ENCODE assay signal across 7 cellular contexts in genomic region chr1:112849967-112850641, GRCh38.
A peak's percentile ranks its signal among the peaks of the same experiment; 100 is the strongest.
DNase-seq lines count a peak whose midpoint lies in the region; ATAC-seq, FAIRE-seq and TF ChIP-seq lines count a peak whose summit lies in the region.

No MANE protein-coding gene starts in this region.

- H3K4me3 ChIP-seq in IMR-90 (ENCODE audit: insufficient read depth, low read depth, low read length) (peak overlapping the region; percentile 22), astrocyte (ENCODE audit: insufficient read depth, low read depth, low read length) (peak overlapping the region; percentile 58), kidney epithelial cell (ENCODE audit: low read depth, low read length) (peak overlapping the region; percentile 53), subcutaneous abdominal adipose tissue (ENCODE audit: low read depth in 1 of 5, low read length in 5 of 5) (peak overlapping the region in 4 of 5 donors; percentile 44 to 73 (median 66))

- H3K27me3 Mint-ChIP-seq in astrocyte (ENCODE audit: low read depth, unreplicated experiment) = peaks cover 5% of the 10 kb centered on the region

- no peak overlapping the region for H2AK5ac ChIP-seq in IMR-90 (ENCODE audit: low read depth, low read length)

- H3K14ac ChIP-seq in IMR-90 (replicated peaks; ENCODE audit: low read depth, low read length) = peak overlapping the region; percentile 21; the same call in 1 of the 2 replicates

- H2BK5ac ChIP-seq in IMR-90 (ENCODE audit: low read depth, low read length, poor library complexity, severe bottlenecking) = no peak overlapping the region

- H4K91ac ChIP-seq in IMR-90 (ENCODE audit: insufficient read depth, low read depth, low read length) = no peak overlapping the region

- BruUV-seq in IMR-90 (replicated peaks; lab: Mats Ljungman, UMichigan) = no TSS peak

- no peaks in the 10 kb centered on the region for H3K79me2 ChIP-seq in astrocyte (ENCODE audit: insufficient read depth, low read length)

- dilution Hi-C loops in IMR-90 (cut with HindIII; ENCODE audit: low sequenced_read_pairs, unreplicated experiment) = no loop called here

- H3K4me1 Mint-ChIP-seq in astrocyte (ENCODE audit: low read depth, unreplicated experiment) = no peaks in the 10 kb centered on the region

- H3K4ac ChIP-seq in IMR-90 (ENCODE audit: low read depth, low read length) = 0 out of 2 replicates have a peak overlapping the region, but pooled peaks have one; percentile 48

- H3K9me1 ChIP-seq in IMR-90 (ENCODE audit: insufficient read depth, low read length) = no peaks in the 10 kb centered on the region

- H3K27me3 ChIP-seq in IMR-90 (ENCODE audit: control insufficient read depth, insufficient read depth, low read length) (no peaks in the 10 kb centered on the region; the same call in 1 of the 2 replicates), astrocyte (ENCODE audit: insufficient read depth, low read length) (peaks cover 3% of the 10 kb centered on the region), kidney epithelial cell (ENCODE audit: control insufficient read depth, insufficient read depth, low read length) (no peaks in the 10 kb centered on the region), subcutaneous abdominal adipose tissue (ENCODE audit: control insufficient read depth in 5 of 5, insufficient read depth in 4 of 5, low read length in 5 of 5) (peaks cover 0 to 15% (median 8%) of the 10 kb centered on the region in 5 donors)

- no peak overlapping the region for H3K23ac ChIP-seq in IMR-90 (ENCODE audit: low read depth, low read length)

- peak overlapping the region; percentile 34 for H3K4me3 Mint-ChIP-seq in astrocyte (ENCODE audit: unreplicated experiment)

- ATAC-seq in IMR-90 (ENCODE audit: low read depth) = peak; percentile 52

- TF ChIP-seq RAD21 in IMR-90 (IDR thresholded peaks at IDR 0.05; ENCODE audit: low read length) = no peak

- H2AFZ ChIP-seq in IMR-90 (replicated peaks; ENCODE audit: low read length, poor library complexity) = peak overlapping the region; percentile 87
- H2AFZ ChIP-seq in astrocyte (ENCODE audit: low read depth, low read length) = peak overlapping the region; percentile 95

- no peaks in the 10 kb centered on the region for H3K79me1 ChIP-seq in IMR-90 (ENCODE audit: low read depth in 1 of 2, low read length in 2 of 2)

- FAIRE-seq in astrocyte (lab: Jason Lieb, UNC) = no peak

- H3K36me3 Mint-ChIP-seq in astrocyte (ENCODE audit: low read depth, unreplicated experiment) = no peaks in the 10 kb centered on the region

- H3K9me3 ChIP-seq in IMR-90 (ENCODE audit: control insufficient read depth, insufficient read depth, low read length) = no peaks in the 10 kb centered on the region
- H3K9me3 ChIP-seq in astrocyte (ENCODE audit: insufficient read depth, low read depth, low read length) = no peaks in the 10 kb centered on the region
- no peaks in the 10 kb centered on the region for H3K9me3 ChIP-seq in subcutaneous abdominal adipose tissue (ENCODE audit: control insufficient read depth in 5 of 5, low read length in 5 of 5)

- H3K4me2 ChIP-seq in IMR-90 (ENCODE audit: low read depth, low read length) (peak overlapping the region; percentile 86), astrocyte (ENCODE audit: low read length) (peak overlapping the region; percentile 95)

- H3K9me3 Mint-ChIP-seq in astrocyte (ENCODE audit: unreplicated experiment) = no peaks in the 10 kb centered on the region

- no peak for TF ChIP-seq POLR2A in IMR-90 (IDR thresholded peaks at IDR 0.05; ENCODE audit: low read depth, low read length)

- H2BK120ac ChIP-seq in IMR-90 (ENCODE audit: low read depth, low read length) = no peak overlapping the region

- no peak overlapping the region for H2BK20ac ChIP-seq in IMR-90 (ENCODE audit: low read depth, low read length)

- no peak overlapping the region for H3K27ac ChIP-seq in IMR-90 (ENCODE audit: insufficient read depth, low read length)
- no peak overlapping the region for H3K27ac ChIP-seq in astrocyte (ENCODE audit: low read depth, low read length)
- H3K27ac ChIP-seq in subcutaneous abdominal adipose tissue (ENCODE audit: low read depth, low read length) = no peak overlapping the region

- 6% methylated on average over 17 of the region's 41 CpGs; no CpG with 5 or more reads in 1 of the 2 experiments for WGBS in IMR-90 (ENCODE audit: extremely low coverage in 2 of 2, insufficient read length in 1 of 2), 2 experiments

- H3K9ac ChIP-seq in IMR-90 (ENCODE audit: low read depth, low read length) (no peak overlapping the region), astrocyte (ENCODE audit: low read length) (peak overlapping the region; percentile 63), subcutaneous abdominal adipose tissue (ENCODE audit: low read length in 5 of 5) (peak overlapping the region in 1 of 5 donors; percentile 51)

- H2AK9ac ChIP-seq in IMR-90 (replicated peaks; ENCODE audit: low read depth, low read length, poor library complexity) = peak overlapping the region; percentile 67

- H4K20me1 ChIP-seq in IMR-90 (ENCODE audit: insufficient read depth, low read length) (no peaks in the 10 kb centered on the region), astrocyte (ENCODE audit: insufficient read depth, low read length) (no peaks in the 10 kb centered on the region)

- H3K4me1 ChIP-seq in IMR-90 (ENCODE audit: control insufficient read depth, insufficient read depth, low read length) (no peaks in the 10 kb centered on the region), astrocyte (ENCODE audit: insufficient read depth, low read length) (peaks cover 9% of the 10 kb centered on the region), subcutaneous abdominal adipose tissue (ENCODE audit: control insufficient read depth in 5 of 5, insufficient read depth in 5 of 5, low read length in 5 of 5) (peaks cover 0 to 17% (median 13%) of the 10 kb centered on the region in 5 donors)

- DNase-seq in IMR-90 = no peak
- DNase-seq in astrocyte (ENCODE audit: low read depth) = no peak
- DNase-seq in kidney epithelial cell (ENCODE audit: low read depth) = no peak
- DNase-seq in NCI-H1694 treated with DMSO at 0.1 percent for 48 hours (lab: John Stamatoyannopoulos, UW) = no peak
- DNase-seq in KG1 (lab: John Stamatoyannopoulos, UW) = no peak
- DNase-seq in NCI-H748 treated with DMSO at 0.1 percent for 48 hours (lab: John Stamatoyannopoulos, UW) = no peak

- H4K5ac ChIP-seq in IMR-90 (ENCODE audit: low read depth, low read length) = no peak overlapping the region

- intact Hi-C loops in IMR-90 (cut with micrococcal nuclease) = no loop called here

- H3K36me3 ChIP-seq in IMR-90 (ENCODE audit: control insufficient read depth, insufficient read depth, low read length) = no peaks in the 10 kb centered on the region
- H3K36me3 ChIP-seq in astrocyte (ENCODE audit: insufficient read depth, low read length) = no peaks in the 10 kb centered on the region
- H3K36me3 ChIP-seq in kidney epithelial cell (ENCODE audit: control insufficient read depth, insufficient read depth, low read length) = no peaks in the 10 kb centered on the region
- no peaks in the 10 kb centered on the region for H3K36me3 ChIP-seq in subcutaneous abdominal adipose tissue (ENCODE audit: control insufficient read depth in 5 of 5, insufficient read depth in 5 of 5, low read length in 5 of 5)

- POLR2A ChIA-PET in IMR-90 (lab: Charles Lee; ENCODE audit: unreplicated experiment) = no interaction called here

- H2BK15ac ChIP-seq in IMR-90 (ENCODE audit: low read depth, low read length) = no peak overlapping the region

- H3K56ac ChIP-seq in IMR-90 (ENCODE audit: extremely low read depth, insufficient read depth, low read length) = no peak overlapping the region

- CTCF ChIA-PET in IMR-90 (lab: Yijun Ruan, JAX) = no interaction called here

- H3K18ac ChIP-seq in IMR-90 (ENCODE audit: low read depth, low read length) = no peak overlapping the region

- H3K27ac Mint-ChIP-seq in astrocyte (ENCODE audit: unreplicated experiment) = no peak overlapping the region

- no peak for TF ChIP-seq CTCF in IMR-90 (conservative IDR thresholded peaks at IDR 0.05; ENCODE audit: low read depth, low read length)
- TF ChIP-seq CTCF in astrocyte (IDR thresholded peaks at IDR 0.05; ENCODE audit: insufficient read depth, low read depth, low read length) = no peak
- TF ChIP-seq CTCF in kidney epithelial cell (IDR thresholded peaks at IDR 0.05; ENCODE audit: insufficient read depth, low read length, poor library complexity, severe bottlenecking) = no peak

- in situ Hi-C loops in IMR-90 (cut with MboI; ENCODE audit: low sequenced_read_pairs) = no loop called here

- H4K8ac ChIP-seq in IMR-90 (ENCODE audit: low read depth in 2 of 2, low read length in 2 of 2) = peak overlapping the region in 1 of 2 experiments; percentile 58; a peak in 1 of 4 replicates

TF ChIP-seq in IMR-90, 13 proteins besides CTCF, POLR2A, EP300 and RAD21 (continues in another document):
- TF ChIP-seq MAFK (IDR thresholded peaks at IDR 0.05; ENCODE audit: low read depth, low read length) = no peak
- no peak for TF ChIP-seq RCOR1 (IDR thresholded peaks at IDR 0.05; ENCODE audit: insufficient replicate concordance, low read length)
- no peak for TF ChIP-seq CEBPB (IDR thresholded peaks at IDR 0.05; ENCODE audit: low read depth, low read length)
- TF ChIP-seq MXI1 (IDR thresholded peaks at IDR 0.05; ENCODE audit: borderline replicate concordance, low read depth, low read length) = no peak
- TF ChIP-seq SMC3 (IDR thresholded peaks at IDR 0.05; ENCODE audit: low read depth, low read length) = no peak
- no peak for TF ChIP-seq ELK1 (IDR thresholded peaks at IDR 0.05; ENCODE audit: borderline replicate concordance, low read depth, low read length)
- no peak for TF ChIP-seq USF2 (IDR thresholded peaks at IDR 0.05; ENCODE audit: low read depth, low read length)
- no peak for TF ChIP-seq BHLHE40 (IDR thresholded peaks at IDR 0.05; ENCODE audit: low read depth, low read length)
- no peak for TF ChIP-seq RFX5 (IDR thresholded peaks at IDR 0.05; ENCODE audit: low read depth, low read length)
- no peak for TF ChIP-seq MAZ (IDR thresholded peaks at IDR 0.05; ENCODE audit: borderline replicate concordance, low read depth, low read length)
- no peak for TF ChIP-seq FOS (IDR thresholded peaks at IDR 0.05; ENCODE audit: low read depth, low read length)
